In genomic region chr14:105926415-105927093, GRCh38 we compare ENCODE assay signal across 18 cellular contexts.
"Had no signal": no experiment of that assay in that cellular context is flagged by ENCODE, and none has a peak within 500 bp of the region (broad histone marks: within the 10 kb centered on the region; RNA-seq: fewer than 3 reads in every experiment).

No MANE protein-coding gene starts in this region.

- H3K9me3 Mint-ChIP-seq: activated CD4-positive, alpha-beta memory T cell treated with anti-CD3 and anti-CD28 coated beads, Interleukin-2, amount 10 ng/mL, durations not matched to agents 7 days and 5 days; activated naive CD4-positive, alpha-beta T cell treated with anti-CD3 and anti-CD28 coated beads, Interleukin-2, amount 50 U/mL, for 24 hours had no signal

- H3K36me3 Mint-ChIP-seq: activated naive CD4-positive, alpha-beta T cell treated with anti-CD3 and anti-CD28 coated beads, Interleukin-2, amount 50 U/mL, for 24 hours; T-cell had no signal

- H3K4me3 Mint-ChIP-seq: activated CD4-positive, alpha-beta memory T cell treated with anti-CD3 and anti-CD28 coated beads, Interleukin-2, amount 10 ng/mL, durations not matched to agents 7 days and 5 days; activated naive CD4-positive, alpha-beta T cell treated with anti-CD3 and anti-CD28 coated beads, Interleukin-2, amount 50 U/mL, for 24 hours; activated T-cell treated with anti-CD3 and anti-CD28 coated beads, Interleukin-2, amount 50 U/mL, for 72 hours; neural crest cell; T-cell had no signal

- ATAC-seq: activated T-cell treated with anti-CD3 and anti-CD28 coated beads, Interleukin-2, amount 50 U/mL, for 72 hours; esophagus mucosa; T-cell had no signal

- H3K4me3 ChIP-seq: breast epithelium, dorsolateral prefrontal cortex, ovary, SK-N-MC, smooth muscle cell had no signal

- H3K27me3 ChIP-seq: breast epithelium, ovary had no signal

- H3K36me3 ChIP-seq: breast epithelium, ovary had no signal

- H3K4me1 ChIP-seq: breast epithelium had no signal

- H3K9me3 ChIP-seq: ovary had no signal

- H3K27ac Mint-ChIP-seq: activated CD4-positive, alpha-beta memory T cell treated with anti-CD3 and anti-CD28 coated beads, Interleukin-2, amount 10 ng/mL, durations not matched to agents 7 days and 5 days; activated naive CD4-positive, alpha-beta T cell treated with anti-CD3 and anti-CD28 coated beads, Interleukin-2, amount 50 U/mL, for 24 hours; activated T-cell treated with anti-CD3 and anti-CD28 coated beads, Interleukin-2, amount 50 U/mL, for 72 hours; T-cell had no signal

- DNase-seq: activated CD4-positive, alpha-beta memory T cell treated with anti-CD3 and anti-CD28 coated beads, Interleukin-2, amount 10 ng/mL, durations not matched to agents 7 days and 5 days; activated CD4-positive, alpha-beta T cell treated with anti-CD3 and anti-CD28 coated beads for 1 hour; activated T-cell treated with anti-CD3 and anti-CD28 coated beads, Interleukin-2, amount 50 U/mL, for 72 hours; anterior cingulate cortex; glutamatergic neuron; stimulated activated naive CD4-positive, alpha-beta T cell; substantia nigra; T1000; trophoblast cell had no signal

- H3K27ac ChIP-seq: breast epithelium, dorsolateral prefrontal cortex, ovary, SK-N-MC had no signal

- H3K4me1 Mint-ChIP-seq: activated CD4-positive, alpha-beta memory T cell treated with anti-CD3 and anti-CD28 coated beads, Interleukin-2, amount 10 ng/mL, durations not matched to agents 7 days and 5 days; activated naive CD4-positive, alpha-beta T cell treated with anti-CD3 and anti-CD28 coated beads, Interleukin-2, amount 50 U/mL, for 24 hours; neural crest cell had no signal
